23 cellular contexts compared by ENCODE assay signal in the genomic region with DNA sequence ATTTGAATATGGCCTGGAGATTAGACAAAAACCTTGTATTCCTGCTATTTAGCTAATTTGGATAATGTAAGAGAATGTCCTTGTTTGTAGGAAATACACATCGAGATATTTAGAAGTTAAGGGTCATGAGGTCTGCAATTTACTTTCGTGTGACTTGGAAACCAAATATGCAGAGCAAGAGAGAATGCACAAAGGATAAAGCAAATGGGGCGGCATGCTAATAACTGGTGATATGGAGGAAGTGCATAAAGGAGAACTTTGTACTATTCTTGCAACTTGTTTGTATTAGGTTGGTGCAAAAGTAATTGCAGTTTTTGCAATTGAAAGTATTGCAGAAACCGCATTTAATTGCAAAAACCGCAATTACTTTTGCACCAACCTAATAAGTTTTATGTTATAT. TPM values are rescaled to one million over a fixed set of nuclear protein-coding genes. Genes with fewer than 3 reads are reported as not detected.
DNase-seq lines count a peak whose midpoint lies in the region; ATAC-seq, FAIRE-seq and TF ChIP-seq lines count a peak whose summit lies in the region.
"Had no signal": no experiment of that assay in that cellular context is flagged by ENCODE, and none has a peak within 500 bp of the region (broad histone marks: within the 10 kb centered on the region; RNA-seq: fewer than 3 reads in every experiment).

No MANE protein-coding gene starts in this region.

- no peak for TF ChIP-seq EP300 in K562 (IDR thresholded peaks at IDR 0.05; ENCODE audit: low read length)

- no peak overlapping the region for H3K4me3 ChIP-seq in K562
- no peak overlapping the region for H3K4me3 ChIP-seq in small intestine (ENCODE audit: low read depth in 1 of 2, low read length in 2 of 2)

- BruUV-seq in K562 (replicated peaks; lab: Mats Ljungman, UMichigan): no TSS peak

- in situ Hi-C loops in K562 (cut with MboI): no loop called here

- peak overlapping the region; percentile 54 for H3K27ac Mint-ChIP-seq in activated naive CD8-positive, alpha-beta T cell
- no peak overlapping the region for H3K27ac Mint-ChIP-seq in activated naive CD8-positive, alpha-beta T cell treated with anti-CD3 and anti-CD28 coated beads, Interleukin-2, amount 50 U/mL, for 24 hours
- H3K27ac Mint-ChIP-seq: CD4-positive, alpha-beta T cell; HFFc6 had no signal

- no peak overlapping the region for H3K4me2 ChIP-seq in K562 (ENCODE audit: insufficient read depth, low read length)

- H3K9me3 Mint-ChIP-seq in activated naive CD8-positive, alpha-beta T cell (ENCODE audit: low read depth): no peaks in the 10 kb centered on the region
- no peaks in the 10 kb centered on the region for H3K9me3 Mint-ChIP-seq in activated naive CD8-positive, alpha-beta T cell treated with anti-CD3 and anti-CD28 coated beads, Interleukin-2, amount 50 U/mL, for 24 hours
- H3K9me3 Mint-ChIP-seq: CD4-positive, alpha-beta T cell; HFFc6; IgD-negative memory B cell had no signal

- H3K9me1 ChIP-seq in K562 (ENCODE audit: control insufficient read depth, insufficient read depth, low read length): no peaks in the 10 kb centered on the region

- H3K27me3 Mint-ChIP-seq in activated naive CD8-positive, alpha-beta T cell: no peaks in the 10 kb centered on the region
- no peaks in the 10 kb centered on the region for H3K27me3 Mint-ChIP-seq in activated naive CD8-positive, alpha-beta T cell treated with anti-CD3 and anti-CD28 coated beads, Interleukin-2, amount 50 U/mL, for 24 hours
- H3K27me3 Mint-ChIP-seq: CD4-positive, alpha-beta T cell had no signal

- POLR2A ChIA-PET in K562 (lab: Yijun Ruan, JAX): no interaction called here

- no peak overlapping the region for H3K9ac ChIP-seq in K562 (ENCODE audit: insufficient read depth in 1 of 2, low read depth in 2 of 2, low read length in 2 of 2)

- H3K36me3 Mint-ChIP-seq in activated naive CD8-positive, alpha-beta T cell: no peaks in the 10 kb centered on the region
- H3K36me3 Mint-ChIP-seq in activated naive CD8-positive, alpha-beta T cell treated with anti-CD3 and anti-CD28 coated beads, Interleukin-2, amount 50 U/mL, for 24 hours (ENCODE audit: low read depth): peaks cover 2% of the 10 kb centered on the region
- H3K36me3 Mint-ChIP-seq: IgD-negative memory B cell had no signal

- no peak overlapping the region for H2AFZ ChIP-seq in K562 (ENCODE audit: low read depth, low read length)

- CTCF ChIA-PET in K562 (lab: Yijun Ruan, JAX; ENCODE audit: low intra/inter-chr PET ratio): no interaction called here

- H3K9me3 ChIP-seq in K562 (replicated peaks; ENCODE audit: control insufficient read depth, insufficient read depth, low read depth, low read length) (no peaks in the 10 kb centered on the region), small intestine (ENCODE audit: control insufficient read depth, low read depth) (no peaks in the 10 kb centered on the region)

- no peak for TF ChIP-seq CTCF in K562 (IDR thresholded peaks at IDR 0.05 in 2 of 3, conservative IDR thresholded peaks at IDR 0.05 in 1 of 3; ENCODE audit: insufficient read depth in 2 of 3, low read depth in 1 of 3, low read length in 3 of 3)

- intact Hi-C loops in K562 (cut with micrococcal nuclease) (no loop called here), sciatic nerve (cut with DNase I) (no loop called here)

- WGBS in K562 (ENCODE audit: insufficient coverage, low coverage, missing lambda C conversion rate): 31% methylated on average over 5 of the region's 5 CpGs
- WGBS in small intestine, 3 donors: 30 to 68% (median 61%) methylated on average over 5 of the region's 5 CpGs

- FAIRE-seq in K562 (lab: Jason Lieb, UNC) (no peak), small intestine (lab: Jason Lieb, UNC) (no peak)
- FAIRE-seq: GM12892, GM18507, HTR-8/SVneo had no signal

- H3K36me3 ChIP-seq in K562 (ENCODE audit: control insufficient read depth, insufficient read depth, low read length) (no peaks in the 10 kb centered on the region), small intestine (ENCODE audit: control insufficient read depth in 2 of 2, insufficient read depth in 2 of 2, low read length in 2 of 2) (no peaks in the 10 kb centered on the region)

- no peak for DNase-seq in activated naive CD8-positive, alpha-beta T cell treated with anti-CD3 and anti-CD28 coated beads, Interleukin-2, amount 50 U/mL, for 24 hours
- DNase-seq in COLO829 (ENCODE audit: low spot score) (peak; percentile 38), K562 (ENCODE audit: extremely low read depth in 1 of 4, low spot score in 3 of 4) (no peak), small intestine (peak; percentile 61), sciatic nerve (ENCODE audit: low spot score) (no peak)
- no peak for DNase-seq in activated CD8-positive, alpha-beta memory T cell treated with anti-CD3 and anti-CD28 coated beads, Interleukin-2, amount 50 U/mL, for 4 hours
- DNase-seq: CD4-positive, alpha-beta T cell; DMS153; DMS79; GDM1; GOT3; H7; HFFc6 had no signal

- no peak overlapping the region for H3K4me3 Mint-ChIP-seq in activated naive CD8-positive, alpha-beta T cell
- no peak overlapping the region for H3K4me3 Mint-ChIP-seq in activated naive CD8-positive, alpha-beta T cell treated with anti-CD3 and anti-CD28 coated beads, Interleukin-2, amount 50 U/mL, for 24 hours
- H3K4me3 Mint-ChIP-seq: CD4-positive, alpha-beta T cell; HFFc6 had no signal

- no peaks in the 10 kb centered on the region for H3K79me2 ChIP-seq in K562 (ENCODE audit: control insufficient read depth, insufficient read depth, low read length)

- H3K27ac ChIP-seq in K562 (ENCODE audit: extremely low read depth, low read depth, low read length) (no peak overlapping the region), small intestine (ENCODE audit: low read depth in 1 of 2, low read length in 1 of 2) (peak overlapping the region in 1 of 2 donors; percentile 6)
- H3K27ac ChIP-seq: C4-2B had no signal

- H3K4me1 Mint-ChIP-seq in activated naive CD8-positive, alpha-beta T cell (ENCODE audit: low read depth): peaks cover 36% of the 10 kb centered on the region
- H3K4me1 Mint-ChIP-seq in activated naive CD8-positive, alpha-beta T cell treated with anti-CD3 and anti-CD28 coated beads, Interleukin-2, amount 50 U/mL, for 24 hours: peaks cover 57% of the 10 kb centered on the region

- no peak for TF ChIP-seq RAD21 in K562 (CRISPR knock-in tag; conservative IDR thresholded peaks at IDR 0.05 in 1 of 2, IDR thresholded peaks at IDR 0.05 in 1 of 2)

- H4K20me1 ChIP-seq in K562 (replicated peaks; ENCODE audit: control insufficient read depth, insufficient read depth, low read length): no peaks in the 10 kb centered on the region

- TF ChIP-seq POLR2A in K562 (conservative IDR thresholded peaks at IDR 0.05): no peak

- ATAC-seq in activated naive CD8-positive, alpha-beta T cell treated with anti-CD3 and anti-CD28 coated beads, Interleukin-2, amount 50 U/mL, for 24 hours: no peak
- ATAC-seq in K562 (no peak), sciatic nerve (no peak)
- ATAC-seq: HCT116 had no signal

- peaks cover 2 to 4% of the 10 kb centered on the region in 2 experiments; a peak in 2 of 5 replicates for H3K4me1 ChIP-seq in K562 (replicated peaks in 1 of 2; ENCODE audit: control insufficient read depth in 2 of 2, insufficient read depth in 2 of 2, low read length in 2 of 2)
- H3K4me1 ChIP-seq in small intestine (ENCODE audit: control insufficient read depth in 2 of 2, insufficient read depth in 1 of 2, low read depth in 1 of 2, low read length in 1 of 2): peaks cover 2 to 11% of the 10 kb centered on the region in 2 donors

- H3K27me3 ChIP-seq in K562 (ENCODE audit: control insufficient read depth in 2 of 2, insufficient read depth in 2 of 2, low read length in 2 of 2): peaks cover 0 to 4% of the 10 kb centered on the region in 2 experiments; a peak in 2 of 5 replicates
- H3K27me3 ChIP-seq in small intestine (ENCODE audit: control insufficient read depth in 2 of 2, insufficient read depth in 2 of 2, low read length in 2 of 2): no peaks in the 10 kb centered on the region

RNA-seq across cellular contexts. Expression of gene CXCR3, which starts 7.2 kb away (rescaled TPM):
- total RNA-seq in K562 (2011; cell fraction: chromatin; rRNA removed; ENCODE audit: low replicate concordance): not detected in 2 replicates
- total RNA-seq in K562 (2011; cell fraction: nucleolus; rRNA removed): not detected in 2 replicates
- not detected in 2 replicates for total RNA-seq in K562 (2011; cell fraction: nucleoplasm; rRNA removed)
- total RNA-seq in K562 (2014; rRNA removed) (not detected in 2 replicates), K562 (2014; rRNA removed; fragmentation: Illumina TruSeq; extraction: Trizol) (not detected in 2 replicates), K562 (2015; rRNA removed; fragmentation: Illumina TruSeq; extraction: Trizol) (not detected in 2 replicates), K562 (2021) (not detected in 2 replicates), sciatic nerve (0.31 TPM)
- polyA plus RNA-seq in K562 (2011; rRNA removed) (not detected in 2 replicates), K562 (2014; fragmentation: Illumina TruSeq; extraction: Trizol) (not detected in 2 replicates), K562 (2014; fragmentation: Nextera tagmentation; extraction: Ambion mirVana) (not detected), K562 (2014; rRNA removed) (not detected in 2 replicates), small intestine (1 to 10 TPM; 4.1 to 7.6 (median 4.2) TPM)
- polyA plus RNA-seq in K562 (2011; cell fraction: cytosol; rRNA removed): not detected in 2 replicates
- polyA plus RNA-seq in K562 (2011; cell fraction: nucleus; rRNA removed): not detected in 2 replicates
- polyA plus RNA-seq in K562 (2012): not detected in 2 replicates
- not detected in 2 replicates for polyA minus RNA-seq in K562 (2011; rRNA and poly(A)+ RNA removed)
- not detected in 2 replicates for polyA minus RNA-seq in K562 (2011; cell fraction: cytosol; rRNA and poly(A)+ RNA removed)
- polyA minus RNA-seq in K562 (2011; cell fraction: nucleus; rRNA and poly(A)+ RNA removed): not detected in 2 replicates
- total RNA-seq: A172, Daoy, H7, HFFc6 had no signal
- polyA plus RNA-seq: BJ had no signal

RNA-seq across cellular contexts. Expression of gene GCNA, which starts 47.2 kb away (rescaled TPM):
- total RNA-seq in K562 (2011; cell fraction: chromatin; rRNA removed; ENCODE audit: low replicate concordance): 2.2 and 4.0 TPM in 2 replicates
- 0.67 and 1.8 TPM in 2 replicates for total RNA-seq in K562 (2011; cell fraction: nucleolus; rRNA removed)
- total RNA-seq in K562 (2011; cell fraction: nucleoplasm; rRNA removed): 1.1 and 1.8 TPM in 2 replicates
- total RNA-seq in K562 (2014; rRNA removed): 0.45 and 0.86 TPM in 2 replicates
- total RNA-seq in K562 (2014; rRNA removed; fragmentation: Illumina TruSeq; extraction: Trizol): 0.77 and 0.87 TPM in 2 replicates
- total RNA-seq in K562 (2015; rRNA removed; fragmentation: Illumina TruSeq; extraction: Trizol): 1.2 and 1.4 TPM in 2 replicates
- 0.47 and 0.58 TPM in 2 replicates for total RNA-seq in K562 (2021)
- polyA plus RNA-seq in K562 (2011; rRNA removed): 0.85 and 1.3 TPM in 2 replicates
- polyA plus RNA-seq in K562 (2011; cell fraction: cytosol; rRNA removed): 0.15 and 0.66 TPM in 2 replicates
- 2.3 and 6.8 TPM in 2 replicates for polyA plus RNA-seq in K562 (2011; cell fraction: nucleus; rRNA removed)
- 0.49 and 2.3 TPM in 2 replicates for polyA plus RNA-seq in K562 (2012)
- 0.42 and 1.1 TPM in 2 replicates for polyA plus RNA-seq in K562 (2014; fragmentation: Illumina TruSeq; extraction: Trizol)
- under 1 TPM; 0.27 to 0.64 TPM for polyA plus RNA-seq in K562 (2014; fragmentation: Nextera tagmentation; extraction: Ambion mirVana)
- 1.3 and 1.5 TPM in 2 replicates for polyA plus RNA-seq in K562 (2014; rRNA removed)
- 0.56 and 1.6 TPM in 2 replicates for polyA minus RNA-seq in K562 (2011; rRNA and poly(A)+ RNA removed)
- polyA minus RNA-seq in K562 (2011; cell fraction: cytosol; rRNA and poly(A)+ RNA removed): not detected in 2 replicates
- 0.67 and 2.2 TPM in 2 replicates for polyA minus RNA-seq in K562 (2011; cell fraction: nucleus; rRNA and poly(A)+ RNA removed)
- polyA plus RNA-seq in small intestine: 1 to 10 TPM; 1.1 to 1.6 (median 1.5) TPM
- 3.6 TPM for total RNA-seq in sciatic nerve

Comparison
In these comparisons a context has a peak if more than half of its experiments do, and no peak if none do; other contexts are left out.
1. DNase-seq: peak in COLO829 (single experiment) and small intestine (single experiment); none in activated naive CD8-positive, alpha-beta T cell treated with anti-CD3 and anti-CD28 coated beads, Interleukin-2, amount 50 U/mL, for 24 hours (single experiment), K562 (0 of 4), sciatic nerve (single experiment) and activated CD8-positive, alpha-beta memory T cell treated with anti-CD3 and anti-CD28 coated beads, Interleukin-2, amount 50 U/mL, for 4 hours (single experiment).